2 cellular contexts compared by ENCODE assay signal in the genomic region with DNA sequence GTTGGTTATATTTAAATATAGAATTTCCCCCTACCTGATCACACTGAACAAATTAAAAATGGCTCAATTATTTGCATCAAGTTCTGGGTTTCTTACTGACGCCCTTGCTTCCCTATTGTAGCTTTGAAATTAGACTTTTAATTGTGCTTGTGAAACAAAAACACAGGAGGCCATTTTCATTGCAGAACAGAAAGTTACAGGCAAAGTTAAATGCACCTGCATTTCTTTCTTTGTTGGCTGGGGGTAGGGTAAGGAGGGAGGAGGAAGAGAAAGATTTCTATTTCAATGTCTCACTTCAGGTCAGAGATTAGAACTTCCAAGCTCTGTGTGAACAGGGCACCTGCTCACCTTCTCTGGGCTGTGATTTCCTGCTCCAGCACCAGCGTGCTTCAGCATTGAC.
TF ChIP-seq lines count a peak whose summit lies in the region.

No MANE protein-coding gene starts in this region.

TF ChIP-seq in SK-N-SH, 30 proteins besides CTCF, POLR2A, EP300 and RAD21 (continued from another document):
- TF ChIP-seq ZBTB33 (IDR thresholded peaks at IDR 0.05; ENCODE audit: borderline replicate concordance, low read depth) (no peak), EZH2phosphoT487 (IDR thresholded peaks at IDR 0.05; ENCODE audit: borderline replicate concordance, low read depth) (no peak), ELF1 (IDR thresholded peaks at IDR 0.05) (no peak), SMC3 (IDR thresholded peaks at IDR 0.05; ENCODE audit: low read depth, low read length) (no peak), JUND (IDR thresholded peaks at IDR 0.05) (no peak), MEF2A (IDR thresholded peaks at IDR 0.05; ENCODE audit: borderline replicate concordance, low read depth) (no peak), POLR2AphosphoS5 (IDR thresholded peaks at IDR 0.05; ENCODE audit: low read depth, low read length) (no peak), GABPA (IDR thresholded peaks at IDR 0.05; ENCODE audit: low read depth) (no peak), FOSL2 (IDR thresholded peaks at IDR 0.05; ENCODE audit: borderline replicate concordance, low read depth) (no peak), IRF3 (IDR thresholded peaks at IDR 0.05; ENCODE audit: low read depth, low read length) (no peak), TEAD4 (IDR thresholded peaks at IDR 0.05; ENCODE audit: borderline replicate concordance, insufficient read depth) (no peak), NRF1 (IDR thresholded peaks at IDR 0.05; ENCODE audit: low read depth, low read length) (no peak)
- TF ChIP-seq, protein P1, sequence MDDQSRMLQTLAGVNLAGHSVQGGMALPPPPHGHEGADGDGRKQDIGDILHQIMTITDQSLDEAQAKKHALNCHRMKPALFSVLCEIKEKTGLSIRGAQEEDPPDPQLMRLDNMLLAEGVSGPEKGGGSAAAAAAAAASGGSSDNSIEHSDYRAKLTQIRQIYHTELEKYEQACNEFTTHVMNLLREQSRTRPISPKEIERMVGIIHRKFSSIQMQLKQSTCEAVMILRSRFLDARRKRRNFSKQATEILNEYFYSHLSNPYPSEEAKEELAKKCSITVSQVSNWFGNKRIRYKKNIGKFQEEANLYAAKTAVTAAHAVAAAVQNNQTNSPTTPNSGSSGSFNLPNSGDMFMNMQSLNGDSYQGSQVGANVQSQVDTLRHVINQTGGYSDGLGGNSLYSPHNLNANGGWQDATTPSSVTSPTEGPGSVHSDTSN (IDR thresholded peaks at IDR 0.05): no peak
- TF ChIP-seq, protein P2, sequence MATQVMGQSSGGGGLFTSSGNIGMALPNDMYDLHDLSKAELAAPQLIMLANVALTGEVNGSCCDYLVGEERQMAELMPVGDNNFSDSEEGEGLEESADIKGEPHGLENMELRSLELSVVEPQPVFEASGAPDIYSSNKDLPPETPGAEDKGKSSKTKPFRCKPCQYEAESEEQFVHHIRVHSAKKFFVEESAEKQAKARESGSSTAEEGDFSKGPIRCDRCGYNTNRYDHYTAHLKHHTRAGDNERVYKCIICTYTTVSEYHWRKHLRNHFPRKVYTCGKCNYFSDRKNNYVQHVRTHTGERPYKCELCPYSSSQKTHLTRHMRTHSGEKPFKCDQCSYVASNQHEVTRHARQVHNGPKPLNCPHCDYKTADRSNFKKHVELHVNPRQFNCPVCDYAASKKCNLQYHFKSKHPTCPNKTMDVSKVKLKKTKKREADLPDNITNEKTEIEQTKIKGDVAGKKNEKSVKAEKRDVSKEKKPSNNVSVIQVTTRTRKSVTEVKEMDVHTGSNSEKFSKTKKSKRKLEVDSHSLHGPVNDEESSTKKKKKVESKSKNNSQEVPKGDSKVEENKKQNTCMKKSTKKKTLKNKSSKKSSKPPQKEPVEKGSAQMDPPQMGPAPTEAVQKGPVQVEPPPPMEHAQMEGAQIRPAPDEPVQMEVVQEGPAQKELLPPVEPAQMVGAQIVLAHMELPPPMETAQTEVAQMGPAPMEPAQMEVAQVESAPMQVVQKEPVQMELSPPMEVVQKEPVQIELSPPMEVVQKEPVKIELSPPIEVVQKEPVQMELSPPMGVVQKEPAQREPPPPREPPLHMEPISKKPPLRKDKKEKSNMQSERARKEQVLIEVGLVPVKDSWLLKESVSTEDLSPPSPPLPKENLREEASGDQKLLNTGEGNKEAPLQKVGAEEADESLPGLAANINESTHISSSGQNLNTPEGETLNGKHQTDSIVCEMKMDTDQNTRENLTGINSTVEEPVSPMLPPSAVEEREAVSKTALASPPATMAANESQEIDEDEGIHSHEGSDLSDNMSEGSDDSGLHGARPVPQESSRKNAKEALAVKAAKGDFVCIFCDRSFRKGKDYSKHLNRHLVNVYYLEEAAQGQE (IDR thresholded peaks at IDR 0.05; ENCODE audit: low read depth, low read length): no peak
TF ChIP-seq in SK-N-SH: peak in this region for 0.

TF ChIP-seq in GM23338, 12 proteins besides CTCF, POLR2A, EP300 and RAD21 (continued from another document):
- TF ChIP-seq, protein P2 (IDR thresholded peaks at IDR 0.05; ENCODE audit: unreplicated experiment): no peak
- TF ChIP-seq ZNF331 (CRISPR knock-in tag; IDR thresholded peaks at IDR 0.05; ENCODE audit: low read depth): no peak
- TF ChIP-seq, protein P3, sequence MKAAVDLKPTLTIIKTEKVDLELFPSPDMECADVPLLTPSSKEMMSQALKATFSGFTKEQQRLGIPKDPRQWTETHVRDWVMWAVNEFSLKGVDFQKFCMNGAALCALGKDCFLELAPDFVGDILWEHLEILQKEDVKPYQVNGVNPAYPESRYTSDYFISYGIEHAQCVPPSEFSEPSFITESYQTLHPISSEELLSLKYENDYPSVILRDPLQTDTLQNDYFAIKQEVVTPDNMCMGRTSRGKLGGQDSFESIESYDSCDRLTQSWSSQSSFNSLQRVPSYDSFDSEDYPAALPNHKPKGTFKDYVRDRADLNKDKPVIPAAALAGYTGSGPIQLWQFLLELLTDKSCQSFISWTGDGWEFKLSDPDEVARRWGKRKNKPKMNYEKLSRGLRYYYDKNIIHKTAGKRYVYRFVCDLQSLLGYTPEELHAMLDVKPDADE (IDR thresholded peaks at IDR 0.05): no peak
- TF ChIP-seq ZNF114 (CRISPR knock-in tag; IDR thresholded peaks at IDR 0.05): no peak
- TF ChIP-seq ZNF462 (CRISPR knock-in tag; IDR thresholded peaks at IDR 0.05): no peak
- TF ChIP-seq EZH2 (IDR thresholded peaks at IDR 0.05; ENCODE audit: low read depth, unreplicated experiment): no peak
- no peak for TF ChIP-seq POLR2AphosphoS5 (IDR thresholded peaks at IDR 0.05; ENCODE audit: low read depth)
- no peak for TF ChIP-seq STAT1 (IDR thresholded peaks at IDR 0.05; ENCODE audit: unreplicated experiment)
- TF ChIP-seq JUNB (IDR thresholded peaks at IDR 0.05; ENCODE audit: unreplicated experiment): no peak
- TF ChIP-seq CREB1 (CRISPR knock-in tag; IDR thresholded peaks at IDR 0.05; ENCODE audit: low read depth): no peak
- no peak for TF ChIP-seq EZH2phosphoT487 (IDR thresholded peaks at IDR 0.05; ENCODE audit: unreplicated experiment)
